ENCODE assay signal across 8 cellular contexts in genomic region chr12:121576851-121577391, GRCh38. TPM values are rescaled to one million over a fixed set of nuclear protein-coding genes. Genes with fewer than 3 reads are reported as not detected.
A peak's percentile ranks its signal among the peaks of the same experiment; 100 is the strongest.
DNase-seq lines count a peak whose midpoint lies in the region; ATAC-seq, FAIRE-seq and TF ChIP-seq lines count a peak whose summit lies in the region.

No MANE protein-coding gene starts in this region.

- H3K23me2 ChIP-seq in H9 (ENCODE audit: insufficient read length, low read depth, low read length, poor library complexity, severe bottlenecking) = peaks cover 36% of the 10 kb centered on the region

- H3K4me2 ChIP-seq in A549 (peak overlapping the region; percentile 90), H9 (ENCODE audit: insufficient read depth, insufficient read length, low read length) (peak overlapping the region; percentile 71), keratinocyte (ENCODE audit: control insufficient read depth, extremely low read depth, insufficient read depth, low read depth, low read length) (peak overlapping the region; percentile 88)

- H3K4me3 ChIP-seq in A549 (no peak overlapping the region), keratinocyte (ENCODE audit: control insufficient read depth in 2 of 3, extremely low read depth in 1 of 3, insufficient read depth in 2 of 3, low read depth in 1 of 3, low read length in 3 of 3) (peak overlapping the region in 2 of 3 experiments; percentile 56 to 72)

- H3K4me1 ChIP-seq in A549 = peaks cover 39% of the 10 kb centered on the region
- H3K4me1 ChIP-seq in H9 (ENCODE audit: insufficient read depth, low read length) = peaks cover 6% of the 10 kb centered on the region; the same call in 1 of the 2 replicates
- peaks cover 52% of the 10 kb centered on the region for H3K4me1 ChIP-seq in keratinocyte (ENCODE audit: control insufficient read depth, extremely low read depth, insufficient read depth, low read length)

- ATAC-seq in A549 (peak; percentile 9 to 55; a peak in 3 of 6 replicates), HG02981 (IDR thresholded peaks at IDR 0.05; ENCODE audit: unreplicated experiment) (no peak), HG03135 (IDR thresholded peaks at IDR 0.05; ENCODE audit: unreplicated experiment) (no peak)

- H4K91ac ChIP-seq in H9 (ENCODE audit: insufficient read length, low read depth, low read length) = no peak overlapping the region

- H3K9me3 ChIP-seq in A549 (no peaks in the 10 kb centered on the region), H9 (ENCODE audit: control insufficient read depth, low read depth, low read length) (no peaks in the 10 kb centered on the region), keratinocyte (ENCODE audit: control insufficient read depth, low read depth, low read length) (no peaks in the 10 kb centered on the region)

- no peak overlapping the region for H2BK120ac ChIP-seq in H9 (ENCODE audit: low read depth, low read length, poor library complexity, severe bottlenecking)

- H3K9me3 Mint-ChIP-seq in H9 = no peaks in the 10 kb centered on the region

- no peak for TF ChIP-seq EP300 in A549 (IDR thresholded peaks at IDR 0.05)

- no peak overlapping the region for H3T11ph ChIP-seq in H9 (ENCODE audit: low read length)

- no peak overlapping the region for H3K18ac ChIP-seq in H9 (ENCODE audit: insufficient read length, low read depth, low read length)

- 34% methylated on average over 4 of the region's 4 CpGs for WGBS in A549 (ENCODE audit: missing lambda C conversion rate)
- WGBS in H9 (ENCODE audit: extremely low coverage, insufficient read length, low lambda C conversion rate) = no CpG with 5 or more reads among the region's 4 CpGs

- H2BK15ac ChIP-seq in H9 (ENCODE audit: low read depth, low read length) = no peak overlapping the region

- H3K27ac ChIP-seq in A549 (peak overlapping the region; percentile 59 to 94; a peak in 5 of 6 replicates), H9 (ENCODE audit: insufficient read length, low read depth, low read length) (peak overlapping the region; percentile 93), keratinocyte (ENCODE audit: control insufficient read depth, insufficient read depth, low read length) (peak overlapping the region; percentile 96)

- TF ChIP-seq RAD21 in A549 (conservative IDR thresholded peaks at IDR 0.05 in 1 of 2, IDR thresholded peaks at IDR 0.05 in 1 of 2) = no peak

- dilution Hi-C loops in keratinocyte (cut with MboI; ENCODE audit: extremely low pct_ligation_motif_present, low sequenced_read_pairs) = no loop called here

- H4K8ac ChIP-seq in H9 (replicated peaks; ENCODE audit: insufficient read length, low read depth, low read length) = no peak overlapping the region

- peak overlapping the region; percentile 79 to 98 for H3K4me3 Mint-ChIP-seq in H9

- H3K79me2 ChIP-seq in H9 (ENCODE audit: insufficient read depth, low read length) (peaks cover 9% of the 10 kb centered on the region; the same call in 1 of the 2 replicates), keratinocyte (ENCODE audit: control insufficient read depth, insufficient read depth, low read length) (no peaks in the 10 kb centered on the region)

- no peak for TF ChIP-seq POLR2A in A549 (IDR thresholded peaks at IDR 0.05; ENCODE audit: low read length)

- peaks cover 30 to 44% (median 35%) of the 10 kb centered on the region in 3 experiments for H3K36me3 Mint-ChIP-seq in H9 (ENCODE audit: insufficient read depth in 1 of 3, low read depth in 3 of 3)

- FAIRE-seq in A549 (lab: Jason Lieb, UNC) (no peak), keratinocyte (lab: Jason Lieb, UNC) (peak; percentile 13)

- peaks cover 1 to 8% of the 10 kb centered on the region in 2 experiments for H3K36me3 ChIP-seq in keratinocyte (ENCODE audit: control insufficient read depth in 2 of 2, extremely low read depth in 1 of 2, insufficient read depth in 2 of 2, low read length in 2 of 2)

- no peak overlapping the region for H4K5ac ChIP-seq in H9 (ENCODE audit: insufficient read length, low read depth, low read length)

- H3K4me1 Mint-ChIP-seq in H9 = peaks cover 40 to 41% of the 10 kb centered on the region in 2 experiments

- H3K56ac ChIP-seq in H9 (ENCODE audit: insufficient read length, low read depth, low read length) = no peak overlapping the region

- no peak overlapping the region for H3K23ac ChIP-seq in H9 (ENCODE audit: insufficient read length, low read depth, low read length)

- CTCF ChIA-PET in A549 (lab: Yijun Ruan, JAX) = interaction anchor here (1.0 to 6.5 kb wide), 10 partner anchors 17 to 106 kb away, joined by 3 to 49 read pairs (median 4); partner anchors contain the start of gene ORAI1

- H2AFZ ChIP-seq in H9 (ENCODE audit: low read length) (no peak overlapping the region), keratinocyte (ENCODE audit: control insufficient read depth, low read length) (peak overlapping the region; percentile 55)

- POLR2A ChIA-PET in A549 (lab: Yijun Ruan, JAX) = interaction anchor here (1.0 to 1.2 kb wide), 3 partner anchors 24 to 50 kb away, joined by 3 to 6 read pairs (median 4); partner anchors contain the start of gene ORAI1

- H4K20me1 ChIP-seq in H9 (ENCODE audit: control insufficient read depth, insufficient read depth, insufficient read length) = no peaks in the 10 kb centered on the region
- H4K20me1 ChIP-seq in keratinocyte (ENCODE audit: control insufficient read depth, extremely low read depth, insufficient read depth, low read length) = no peaks in the 10 kb centered on the region

- no peak overlapping the region; the same call in 1 of the 2 replicates for H3K14ac ChIP-seq in H9 (ENCODE audit: insufficient read depth, low read length)

- TF ChIP-seq CTCF in A549 (IDR thresholded peaks at IDR 0.05) (no peak), H9 (conservative IDR thresholded peaks at IDR 0.05) (no peak), keratinocyte (optimal IDR thresholded peaks at IDR 0.05 in 1 of 3, IDR thresholded peaks at IDR 0.05 in 1 of 3, conservative IDR thresholded peaks at IDR 0.05 in 1 of 3; ENCODE audit: extremely low read depth in 1 of 3, insufficient read depth in 2 of 3, low read length in 3 of 3) (no peak)

- H2AK5ac ChIP-seq in H9 (ENCODE audit: insufficient read length, low read length) = no peak overlapping the region

- H3K27me3 Mint-ChIP-seq in H9 (ENCODE audit: low read depth) = no peaks in the 10 kb centered on the region

- H3K9ac ChIP-seq in H9 (ENCODE audit: extremely low read depth, insufficient read length, low read length) (peak overlapping the region; percentile 67), keratinocyte (ENCODE audit: control insufficient read depth, extremely low read depth, insufficient read depth, low read length) (peak overlapping the region; percentile 83)

- H3K79me1 ChIP-seq in H9 (ENCODE audit: insufficient read depth, low read depth, low read length, poor library complexity, severe bottlenecking) = no peaks in the 10 kb centered on the region

- H2BK5ac ChIP-seq in H9 (ENCODE audit: insufficient read length, low read length) = peak overlapping the region; percentile 78

- H3K9me1 ChIP-seq in keratinocyte (ENCODE audit: control insufficient read depth, extremely low read depth, insufficient read depth, low read length) = peaks cover 3% of the 10 kb centered on the region

- H2BK12ac ChIP-seq in H9 (ENCODE audit: insufficient read length, low read depth, low read length) = no peak overlapping the region

- DNase-seq in A549 (ENCODE audit: low read depth in 1 of 2, low spot score in 1 of 2) (peak in 1 of 2 experiments; percentile 73), H9 (peak; percentile 87), astrocyte of the hippocampus (ENCODE audit: low read depth, low spot score) (peak; percentile 87), keratinocyte (ENCODE audit: low read depth, low spot score) (no peak), NCI-H2081 (lab: John Stamatoyannopoulos, UW) (no peak), NOMO-1 treated with dmso at 0.1 percent for 144 hours (lab: John Stamatoyannopoulos, UW; ENCODE audit: unreplicated experiment) (no peak)

- no peak overlapping the region for H3K4ac ChIP-seq in H9 (ENCODE audit: low read depth, low read length)

- H2BK20ac ChIP-seq in H9 (ENCODE audit: low read depth, low read length, poor library complexity, severe bottlenecking) = no peak overlapping the region

- H3K27me3 ChIP-seq in H9 (ENCODE audit: insufficient read depth, low read length) (no peaks in the 10 kb centered on the region), keratinocyte (ENCODE audit: control insufficient read depth, extremely low read depth, insufficient read depth, low read length) (no peaks in the 10 kb centered on the region)

- H3K27ac Mint-ChIP-seq in H9 = peak overlapping the region; percentile 97 to 100 (median 100)

RNA-seq across cellular contexts. Expression of gene KDM2B, which starts 3.9 kb away (rescaled TPM):
- polyA plus RNA-seq in A549 (2011; rRNA removed) (10.4 and 12.7 TPM in 2 replicates), A549 (2017; fragmentation: RNase III; extraction: RNeasy Plus Mini Kit Qiagen cat#74134 plus additional on column Dnase treatment) (18.1 to 18.4 TPM (median 18.3 TPM) in 3 replicates), keratinocyte (10.0 to 13.9 TPM (median 10.3 TPM) in 3 replicates)
- 15.0 and 25.1 TPM in 2 replicates for polyA plus RNA-seq in A549 (2012; cell fraction: cytosol; rRNA removed)
- 47.3 and 56.0 TPM in 2 replicates for polyA plus RNA-seq in A549 (2012; cell fraction: nucleus; rRNA removed)
- polyA minus RNA-seq in A549 (2011; rRNA and poly(A)+ RNA removed) = 20.4 and 34.1 TPM in 2 replicates
- total RNA-seq in H9 (2021) = 137 and 143 TPM in 2 replicates
- 9.4 TPM for polyA plus RNA-seq in keratinocyte (2011; ENCODE audit: low read depth)
- 7.9 and 9.5 TPM in 2 replicates for polyA plus RNA-seq in keratinocyte (2011; cell fraction: cytosol; rRNA removed)
- 21.3 and 27.0 TPM in 2 replicates for polyA plus RNA-seq in keratinocyte (2011; cell fraction: nucleus; rRNA removed)
- polyA plus RNA-seq in keratinocyte (2012; ENCODE audit: low replicate concordance) = 14.1 and 15.5 TPM in 2 replicates
- 26.6 to 81.5 TPM (median 27.8 TPM) in 3 replicates for polyA minus RNA-seq in keratinocyte
- 13.4 TPM for polyA minus RNA-seq in keratinocyte (2011; cell fraction: cytosol; rRNA and poly(A)+ RNA removed)
- 10.6 and 24.5 TPM in 2 replicates for polyA minus RNA-seq in keratinocyte (2011; cell fraction: nucleus; rRNA and poly(A)+ RNA removed)

RNA-seq across cellular contexts. Expression of gene ORAI1, which starts 49.4 kb away (rescaled TPM):
- polyA plus RNA-seq in A549 (2011; rRNA removed) = 22.1 and 26.6 TPM in 2 replicates
- 53.4 and 84.4 TPM in 2 replicates for polyA plus RNA-seq in A549 (2012; cell fraction: cytosol; rRNA removed)
- polyA plus RNA-seq in A549 (2012; cell fraction: nucleus; rRNA removed) = 34.7 and 58.1 TPM in 2 replicates
- 17.8 to 20.2 TPM (median 18.7 TPM) in 3 replicates for polyA plus RNA-seq in A549 (2017; fragmentation: RNase III; extraction: RNeasy Plus Mini Kit Qiagen cat#74134 plus additional on column Dnase treatment)
- polyA minus RNA-seq in A549 (2011; rRNA and poly(A)+ RNA removed) = 15.7 and 29.4 TPM in 2 replicates
- 24.7 and 26.3 TPM in 2 replicates for total RNA-seq in H9 (2021)
- polyA plus RNA-seq in keratinocyte = 17.1 to 29.4 TPM (median 26.4 TPM) in 3 replicates
- 2.9 TPM for polyA plus RNA-seq in keratinocyte (2011; ENCODE audit: low read depth)
- 31.1 and 63.8 TPM in 2 replicates for polyA plus RNA-seq in keratinocyte (2011; cell fraction: cytosol; rRNA removed)
- 14.4 and 25.0 TPM in 2 replicates for polyA plus RNA-seq in keratinocyte (2011; cell fraction: nucleus; rRNA removed)
- 18.7 and 40.0 TPM in 2 replicates for polyA plus RNA-seq in keratinocyte (2012; ENCODE audit: low replicate concordance)
- 24.1 to 41.4 TPM (median 25.1 TPM) in 3 replicates for polyA minus RNA-seq in keratinocyte
- 87.5 TPM for polyA minus RNA-seq in keratinocyte (2011; cell fraction: cytosol; rRNA and poly(A)+ RNA removed)
- 12.6 and 17.3 TPM in 2 replicates for polyA minus RNA-seq in keratinocyte (2011; cell fraction: nucleus; rRNA and poly(A)+ RNA removed)

Comparison
In these comparisons a context has a peak if more than half of its experiments do, and no peak if none do; other contexts are left out.
1. ATAC-seq: peak in A549 (2 of 2); none in HG02981 (single experiment) and HG03135 (single experiment).
2. DNase-seq: peak in H9 (single experiment) and astrocyte of the hippocampus (single experiment); none in keratinocyte (single experiment), NCI-H2081 (0 of 2) and NOMO-1 treated with dmso at 0.1 percent for 144 hours (single experiment).
3. Peak in every context shown above with its lines, with median percentiles within 50 percentile points of each other: H3K27ac ChIP-seq and H3K4me2 ChIP-seq.